In genomic region chr12:25005376-25005775, GRCh38 we compare ENCODE assay signal across 14 cellular contexts. TPM values are rescaled to one million over a fixed set of nuclear protein-coding genes. Genes with fewer than 3 reads are reported as not detected.
DNase-seq lines count a peak whose midpoint lies in the region; ATAC-seq, FAIRE-seq and TF ChIP-seq lines count a peak whose summit lies in the region.
"Had no signal": no experiment of that assay in that cellular context is flagged by ENCODE, and none has a peak within 500 bp of the region (broad histone marks: within the 10 kb centered on the region; RNA-seq: fewer than 3 reads in every experiment).

No MANE protein-coding gene starts in this region.

- no peak overlapping the region for H3K4me3 Mint-ChIP-seq in activated T-cell treated with anti-CD3 and anti-CD28 coated beads, Interleukin-2, amount 50 U/mL, for 72 hours
- H3K4me3 Mint-ChIP-seq: H9, WTC11 had no signal

- DNase-seq in GM12891 (ENCODE audit: insufficient read length, low spot score) (no peak), Karpas-422 (peak; percentile 86), NCI-H2171 treated with DMSO at 0.1 percent for 48 hours (lab: John Stamatoyannopoulos, UW) (no peak), left lung (no peak), right atrium auricular region (ENCODE audit: low spot score) (no peak)
- DNase-seq in activated T-cell treated with anti-CD3 and anti-CD28 coated beads, Interleukin-2, amount 50 U/mL, for 72 hours = no peak
- DNase-seq: ACHN, activated T-cell treated with anti-CD3 and anti-CD28 coated beads for 4 hours, H9, NCI-H510A had no signal

- H3K36me3 Mint-ChIP-seq in activated T-cell treated with anti-CD3 and anti-CD28 coated beads, Interleukin-2, amount 50 U/mL, for 72 hours (ENCODE audit: insufficient read depth in 2 of 2) = no peaks in the 10 kb centered on the region
- H3K36me3 Mint-ChIP-seq: WTC11 had no signal

- no peaks in the 10 kb centered on the region for H3K9me3 Mint-ChIP-seq in activated T-cell treated with anti-CD3 and anti-CD28 coated beads, Interleukin-2, amount 50 U/mL, for 72 hours
- H3K9me3 Mint-ChIP-seq: H9, WTC11 had no signal

- H3K9me3 ChIP-seq in Karpas-422 (ENCODE audit: low read length) (no peaks in the 10 kb centered on the region), left lung (no peaks in the 10 kb centered on the region), right atrium auricular region (no peaks in the 10 kb centered on the region)
- H3K9me3 ChIP-seq: prostate gland had no signal

- TF ChIP-seq POLR2A in GM12891 (IDR thresholded peaks at IDR 0.05; ENCODE audit: low read depth, low read length) = no peak

- H3K4me3 ChIP-seq in Karpas-422 (ENCODE audit: low read length) (peak overlapping the region; percentile 33), left lung (no peak overlapping the region), right atrium auricular region (no peak overlapping the region)
- H3K4me3 ChIP-seq: prostate gland had no signal

- no peak overlapping the region for H3K27ac Mint-ChIP-seq in activated T-cell treated with anti-CD3 and anti-CD28 coated beads, Interleukin-2, amount 50 U/mL, for 72 hours
- H3K27ac Mint-ChIP-seq: H9, WTC11 had no signal

- no peaks in the 10 kb centered on the region for H3K9me2 ChIP-seq in Karpas-422 (replicated peaks; ENCODE audit: insufficient read depth, low read length)

- H3K4me1 Mint-ChIP-seq in activated T-cell treated with anti-CD3 and anti-CD28 coated beads, Interleukin-2, amount 50 U/mL, for 72 hours (ENCODE audit: low read depth) = peaks cover under 1% of the 10 kb centered on the region
- H3K4me1 Mint-ChIP-seq: H9, WTC11 had no signal

- H3K27ac ChIP-seq in Karpas-422 (ENCODE audit: low read length) = peak overlapping the region; percentile 91
- H3K27ac ChIP-seq in left lung = no peak overlapping the region
- H3K27ac ChIP-seq in right atrium auricular region = no peak overlapping the region
- H3K27ac ChIP-seq: prostate gland had no signal

- peak overlapping the region; percentile 42 for H3K9ac ChIP-seq in Karpas-422 (ENCODE audit: low read length)

- FAIRE-seq in GM12891 (lab: Jason Lieb, UNC) = peak; percentile 78

- TF ChIP-seq CTCF in left lung (IDR thresholded peaks at IDR 0.05) (no peak), right atrium auricular region (IDR thresholded peaks at IDR 0.05) (no peak)

- peak overlapping the region; percentile 22; the same call in 1 of the 2 replicates for H2AFZ ChIP-seq in Karpas-422 (ENCODE audit: low read length)

- no peaks in the 10 kb centered on the region for H4K20me1 ChIP-seq in Karpas-422 (ENCODE audit: insufficient read depth, low read depth, low read length)

- intact Hi-C loops in left lung (cut with DNase I) = no loop called here

- H3K27me3 ChIP-seq in Karpas-422 (ENCODE audit: low read length) (no peaks in the 10 kb centered on the region), left lung (no peaks in the 10 kb centered on the region), right atrium auricular region (no peaks in the 10 kb centered on the region)

- peaks cover 12% of the 10 kb centered on the region for H3K27me3 Mint-ChIP-seq in activated T-cell treated with anti-CD3 and anti-CD28 coated beads, Interleukin-2, amount 50 U/mL, for 72 hours (ENCODE audit: low read depth)

- H3K79me2 ChIP-seq in Karpas-422 (ENCODE audit: low read length) = no peaks in the 10 kb centered on the region

- ATAC-seq in GM19395 (IDR thresholded peaks at IDR 0.05; ENCODE audit: unreplicated experiment) (peak; percentile 60), HG02798 (IDR thresholded peaks at IDR 0.05; ENCODE audit: poor library complexity, unreplicated experiment) (peak; percentile 55), left lung (no peak)
- ATAC-seq in activated T-cell treated with anti-CD3 and anti-CD28 coated beads, Interleukin-2, amount 50 U/mL, for 72 hours (replicated peaks in 1 of 2) = no peak
- ATAC-seq: WTC11 had no signal

- H3K4me1 ChIP-seq in Karpas-422 (ENCODE audit: low read length) (peaks cover 56% of the 10 kb centered on the region), left lung (no peaks in the 10 kb centered on the region), right atrium auricular region (no peaks in the 10 kb centered on the region)
- H3K4me1 ChIP-seq: prostate gland had no signal

- no peaks in the 10 kb centered on the region for H3K36me3 ChIP-seq in Karpas-422 (ENCODE audit: insufficient read depth, low read length)
- no peaks in the 10 kb centered on the region for H3K36me3 ChIP-seq in left lung
- H3K36me3 ChIP-seq in right atrium auricular region = no peaks in the 10 kb centered on the region
- H3K36me3 ChIP-seq: prostate gland had no signal

- peak overlapping the region; percentile 70 for H3K4me2 ChIP-seq in Karpas-422 (ENCODE audit: low read depth, low read length, poor library complexity, severe bottlenecking)

TF ChIP-seq in GM12891, 5 proteins besides CTCF, POLR2A, EP300 and RAD21:
- TF ChIP-seq TAF1 (IDR thresholded peaks at IDR 0.05; ENCODE audit: low read depth, low read length) (no peak), SPI1 (IDR thresholded peaks at IDR 0.05; ENCODE audit: low read depth, low read length) (peak; percentile 53; the same call in 1 of the 2 replicates)

RNA-seq across cellular contexts. Expression of gene BCAT1, which starts 56.5 kb away (rescaled TPM):
- polyA plus RNA-seq in GM12891 (2012; ENCODE audit: low read depth, missing spikeins) = 8.1 TPM
- 183 and 190 TPM in 2 replicates for total RNA-seq in Karpas-422 (2014; rRNA removed; shearing (Covaris generic); ENCODE audit: low replicate concordance)
- total RNA-seq in left lung (100 to 1,000 TPM in 1 of 2 donors, 10 to 100 TPM in 1; 74.7 to 131 TPM), right atrium auricular region (10 to 100 TPM in 1 of 2 donors, 1 to 10 TPM in 1; 3.4 to 13.1 TPM)
- total RNA-seq in activated T-cell treated with anti-CD3 and anti-CD28 coated beads, Interleukin-2, amount 50 U/mL, for 72 hours = 10 to 100 TPM; 53.4 to 71.1 TPM

Comparison
In these comparisons a context has a peak if more than half of its experiments do, and no peak if none do; other contexts are left out.
1. ATAC-seq: peak in GM19395 (single experiment) and HG02798 (single experiment); none in left lung (single experiment) and activated T-cell treated with anti-CD3 and anti-CD28 coated beads, Interleukin-2, amount 50 U/mL, for 72 hours (0 of 2).